ENCODE assay signal across 8 cellular contexts in the genomic region with DNA sequence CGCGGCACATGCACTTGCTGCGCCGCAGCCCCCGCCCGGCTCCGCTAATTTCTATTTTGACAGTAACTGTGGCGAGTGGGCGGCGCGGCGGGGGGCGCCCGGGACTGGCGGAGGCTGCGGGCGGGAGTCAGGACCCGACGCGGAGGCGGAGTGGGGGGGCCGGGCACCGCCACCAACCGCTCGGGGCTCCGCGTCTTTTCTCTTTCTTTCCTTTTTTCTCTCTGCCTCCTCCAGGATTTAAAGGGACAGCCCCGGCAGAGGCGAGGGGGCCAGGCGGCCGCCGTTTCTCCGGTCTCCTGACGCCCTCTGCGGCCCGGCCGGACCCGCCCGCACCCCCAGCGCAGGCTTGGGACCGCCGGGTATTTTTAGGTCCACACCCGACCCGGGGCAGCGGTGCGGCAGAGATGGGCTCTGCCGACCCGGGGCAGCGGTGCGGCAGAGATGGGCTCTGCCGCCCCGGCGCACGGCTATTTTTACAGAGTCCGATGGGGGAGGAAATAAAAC. TPM values are rescaled to one million over a fixed set of nuclear protein-coding genes. Genes with fewer than 3 reads are reported as not detected.
A peak's percentile ranks its signal among the peaks of the same experiment; 100 is the strongest.
DNase-seq lines count a peak whose midpoint lies in the region; ATAC-seq and TF ChIP-seq lines count a peak whose summit lies in the region.

No MANE protein-coding gene starts in this region.

- peaks cover 18% of the 10 kb centered on the region for H3K4me1 ChIP-seq in smooth muscle cell (ENCODE audit: low read depth)

- peak overlapping the region; percentile 69 to 74 (median 69) for H3K4me3 Mint-ChIP-seq in immature natural killer cell

- no peak overlapping the region for H3K27ac ChIP-seq in smooth muscle cell (ENCODE audit: low read depth)

- H3K27me3 Mint-ChIP-seq in immature natural killer cell (ENCODE audit: low read depth in 3 of 3) = peaks cover 27 to 39% (median 30%) of the 10 kb centered on the region in 3 donors

- H3K27ac Mint-ChIP-seq in immature natural killer cell = no peak overlapping the region

- peak overlapping the region; percentile 100 for H3K4me2 ChIP-seq in smooth muscle cell

- DNase-seq in AG08396 (ENCODE audit: low spot score) = peak; percentile 40
- DNase-seq in NCI-H146 treated with DMSO at 0.1 percent for 48 hours (lab: John Stamatoyannopoulos, UW; ENCODE audit: unreplicated experiment) = peak; percentile 57
- DNase-seq in astrocyte of the spinal cord (ENCODE audit: low read depth, low spot score) = no peak
- peak in 1 of 3 donors; percentile 9 for DNase-seq in immature natural killer cell
- no peak for DNase-seq in smooth muscle cell (lab: John Stamatoyannopoulos, UW; ENCODE audit: unreplicated experiment)
- no peak for DNase-seq in NCI-H446 (lab: John Stamatoyannopoulos, UW)
- no peak for DNase-seq in AML-193 (lab: John Stamatoyannopoulos, UW)

- peak; percentile 14 for ATAC-seq in GM19372 (IDR thresholded peaks at IDR 0.05; ENCODE audit: low read depth, unreplicated experiment)

- H3K4me3 ChIP-seq in astrocyte of the spinal cord (ENCODE audit: low read depth, low read length) (peak overlapping the region; percentile 57), smooth muscle cell (peak overlapping the region; percentile 69)

- H3K36me3 Mint-ChIP-seq in immature natural killer cell = no peaks in the 10 kb centered on the region

- no peaks in the 10 kb centered on the region for H3K36me3 ChIP-seq in smooth muscle cell (ENCODE audit: low read depth)

- H4K20me1 ChIP-seq in smooth muscle cell (ENCODE audit: low read depth) = no peaks in the 10 kb centered on the region

- H3K79me2 ChIP-seq in smooth muscle cell (ENCODE audit: low read depth) = no peaks in the 10 kb centered on the region

- in situ Hi-C loops in astrocyte of the spinal cord (cut with HindIII; ENCODE audit: low sequenced_read_pairs) = no loop called here

- H3K4me1 Mint-ChIP-seq in immature natural killer cell = peaks cover 11 to 15% of the 10 kb centered on the region in 2 donors

- TF ChIP-seq CTCF in astrocyte of the spinal cord (IDR thresholded peaks at IDR 0.05; ENCODE audit: low read depth, low read length) (no peak), smooth muscle cell (IDR thresholded peaks at IDR 0.05; ENCODE audit: borderline replicate concordance, insufficient read depth, poor library complexity, severe bottlenecking) (no peak)

- no peak overlapping the region for H3K9ac ChIP-seq in smooth muscle cell (ENCODE audit: low read depth)

- H2AFZ ChIP-seq in smooth muscle cell (ENCODE audit: low read depth) = peak overlapping the region; percentile 94

- no peaks in the 10 kb centered on the region for H3F3A ChIP-seq in smooth muscle cell (ENCODE audit: low read depth)

- WGBS in smooth muscle cell (ENCODE audit: low lambda C conversion rate) = under 1% methylated on average over 35 of the region's 55 CpGs

- peaks cover 0 to 8% (median 0%) of the 10 kb centered on the region in 6 donors for H3K9me3 Mint-ChIP-seq in immature natural killer cell

- H3K9me3 ChIP-seq in smooth muscle cell (replicated peaks; ENCODE audit: low read depth) = no peaks in the 10 kb centered on the region

- H3K27me3 ChIP-seq in smooth muscle cell (ENCODE audit: low read depth) = peaks cover 49% of the 10 kb centered on the region

RNA-seq across cellular contexts. Expression of a gene that starts 0.5 kb away (rescaled TPM):
- not detected for polyA plus RNA-seq in immature natural killer cell
- total RNA-seq in smooth muscle cell = 0.45 and 0.63 TPM in 2 replicates
- polyA plus RNA-seq in smooth muscle cell = 0.48 TPM in 1 of 2 replicates, not detected in the other

Comparison
In these comparisons a context has a peak if more than half of its experiments do, and no peak if none do; other contexts are left out.
1. DNase-seq: peak in AG08396 (single experiment) and NCI-H146 treated with DMSO at 0.1 percent for 48 hours (single experiment); none in astrocyte of the spinal cord (single experiment), smooth muscle cell (single experiment), NCI-H446 (0 of 2) and AML-193 (0 of 2).